In genomic region chr10:24678757-24679156, GRCh38 we compare ENCODE assay signal across 20 cellular contexts. TPM values are rescaled to one million over a fixed set of nuclear protein-coding genes. Genes with fewer than 3 reads are reported as not detected.
A peak's percentile ranks its signal among the peaks of the same experiment; 100 is the strongest.
DNase-seq lines count a peak whose midpoint lies in the region; ATAC-seq, FAIRE-seq and TF ChIP-seq lines count a peak whose summit lies in the region.
"Had no signal": no experiment of that assay in that cellular context is flagged by ENCODE, and none has a peak within 500 bp of the region (broad histone marks: within the 10 kb centered on the region; RNA-seq: fewer than 3 reads in every experiment).

No MANE protein-coding gene starts in this region.

- no peak for TF ChIP-seq POLR2A in endothelial cell of umbilical vein (IDR thresholded peaks at IDR 0.05; ENCODE audit: low read depth, low read length)

- H3K9ac ChIP-seq in SK-N-SH: no peak overlapping the region
- H3K9ac ChIP-seq in endothelial cell of umbilical vein (replicated peaks; ENCODE audit: extremely low read depth, insufficient read depth, low read length): no peak overlapping the region
- H3K9ac ChIP-seq: BLaER1 treated with 17β-estradiol and CSF1 and Interleukin-3, amounts not matched to agents 10 nM and 100 nM had no signal

- no peaks in the 10 kb centered on the region for H3K27me3 ChIP-seq in SK-N-SH (ENCODE audit: insufficient read depth)
- no peaks in the 10 kb centered on the region for H3K27me3 ChIP-seq in endothelial cell of umbilical vein (ENCODE audit: control insufficient read depth in 2 of 2, insufficient read depth in 2 of 2, low read length in 2 of 2)
- H3K27me3 ChIP-seq: BLaER1 treated with 17β-estradiol and CSF1 and Interleukin-3, amounts not matched to agents 10 nM and 100 nM had no signal

- no peak for TF ChIP-seq RAD21 in SK-N-SH (IDR thresholded peaks at IDR 0.05; ENCODE audit: low read length)

- H3K27ac ChIP-seq in SK-N-SH (ENCODE audit: low read depth in 2 of 2, low read length in 1 of 2): no peak overlapping the region
- no peak overlapping the region for H3K27ac ChIP-seq in HEK293 (ENCODE audit: extremely low read depth, low read depth, low read length)
- no peak overlapping the region for H3K27ac ChIP-seq in endothelial cell of umbilical vein (ENCODE audit: insufficient read depth, low read depth, low read length)
- H3K27ac ChIP-seq: 22Rv1; A549; BLaER1 treated with 17β-estradiol and CSF1 and Interleukin-3, amounts not matched to agents 10 nM and 100 nM; C4-2B had no signal

- DNase-seq in SK-N-SH (no peak), endothelial cell of umbilical vein (ENCODE audit: low read depth, low spot score) (no peak)
- DNase-seq: AML-193; Caco-2; Calu3; CD4-positive, alpha-beta T cell; CD8-positive, alpha-beta T cell; DMS79 treated with DMSO at 0.1 percent for 48 hours; GF-D8 had no signal

- H3K79me2 ChIP-seq in SK-N-SH (ENCODE audit: insufficient read depth): peaks cover 100% of the 10 kb centered on the region
- H3K79me2 ChIP-seq in endothelial cell of umbilical vein (ENCODE audit: control insufficient read depth, insufficient read depth, low read length): peaks cover 97% of the 10 kb centered on the region

- H3K4me2 ChIP-seq in SK-N-SH (no peak overlapping the region), endothelial cell of umbilical vein (ENCODE audit: insufficient read depth, low read length) (no peak overlapping the region)
- H3K4me2 ChIP-seq: A549; BLaER1 treated with 17β-estradiol and CSF1 and Interleukin-3, amounts not matched to agents 10 nM and 100 nM had no signal

- H3K4me3 ChIP-seq in SK-N-SH (ENCODE audit: low read depth in 2 of 2, low read length in 1 of 2): no peak overlapping the region
- no peak overlapping the region for H3K4me3 ChIP-seq in HEK293 (ENCODE audit: low read depth, low read length)
- H3K4me3 ChIP-seq in endothelial cell of umbilical vein (replicated peaks in 1 of 3; ENCODE audit: insufficient read depth in 1 of 3, low read depth in 1 of 3, low read length in 3 of 3): no peak overlapping the region
- H3K4me3 ChIP-seq: A549; BLaER1 treated with 17β-estradiol and CSF1 and Interleukin-3, amounts not matched to agents 10 nM and 100 nM had no signal

- H2AFZ ChIP-seq in SK-N-SH (ENCODE audit: low read depth): no peak overlapping the region
- H2AFZ ChIP-seq in endothelial cell of umbilical vein (ENCODE audit: low read depth, low read length): no peak overlapping the region

- ATAC-seq in SK-N-SH treated with all-trans-retinoic acid at 6 μM for 48 hours: no peak
- no peak for ATAC-seq in GM19328 (IDR thresholded peaks at IDR 0.05; ENCODE audit: unreplicated experiment)
- ATAC-seq: A549; CD8-positive, alpha-beta T cell had no signal

- WGBS in SK-N-SH (ENCODE audit: low lambda C conversion rate): 96% methylated on average over 2 of the region's 2 CpGs

- TF ChIP-seq EP300 in SK-N-SH (IDR thresholded peaks at IDR 0.05; ENCODE audit: borderline replicate concordance in 1 of 2, low read depth in 1 of 2, low read length in 1 of 2): no peak

- no peaks in the 10 kb centered on the region for H3K9me3 ChIP-seq in SK-N-SH
- no peaks in the 10 kb centered on the region for H3K9me3 ChIP-seq in HEK293 (ENCODE audit: control insufficient read depth, insufficient read depth, low read depth, low read length)
- no peaks in the 10 kb centered on the region for H3K9me3 ChIP-seq in endothelial cell of umbilical vein (replicated peaks; ENCODE audit: control insufficient read depth, insufficient read depth, low read length)
- H3K9me3 ChIP-seq: Caco-2 had no signal

- H4K20me1 ChIP-seq in SK-N-SH (ENCODE audit: insufficient read depth) (peaks cover 63% of the 10 kb centered on the region), endothelial cell of umbilical vein (replicated peaks; ENCODE audit: control insufficient read depth, extremely low read depth, insufficient read depth, low read length) (peaks cover 8% of the 10 kb centered on the region)

- no peak for TF ChIP-seq CTCF in SK-N-SH (IDR thresholded peaks at IDR 0.05)
- no peak for TF ChIP-seq CTCF in HEK293 (tag by site-specific recombination; IDR thresholded peaks at IDR 0.05)
- no peak for TF ChIP-seq CTCF in endothelial cell of umbilical vein (IDR thresholded peaks at IDR 0.05; ENCODE audit: extremely low read depth in 1 of 2, insufficient read depth in 1 of 2, low read depth in 1 of 2, low read length in 2 of 2)

- intact Hi-C loops in endothelial cell of umbilical vein (cut with micrococcal nuclease): no loop called here

- dilution Hi-C loops in endothelial cell of umbilical vein (cut with MboI; ENCODE audit: extremely low pct_ligation_motif_present, low sequenced_read_pairs): no loop called here

- H3K4me1 ChIP-seq in SK-N-SH (ENCODE audit: control insufficient read depth in 1 of 2, insufficient read depth in 2 of 2, low read depth in 1 of 2, low read length in 1 of 2): peaks cover 0 to 5% of the 10 kb centered on the region in 2 experiments; a peak in 3 of 4 replicates
- H3K4me1 ChIP-seq in HEK293 (ENCODE audit: control insufficient read depth, insufficient read depth, low read length): peaks cover 13% of the 10 kb centered on the region
- peaks cover 18% of the 10 kb centered on the region for H3K4me1 ChIP-seq in endothelial cell of umbilical vein (ENCODE audit: control insufficient read depth, extremely low read depth, insufficient read depth, low read length)
- H3K4me1 ChIP-seq: BLaER1 treated with 17β-estradiol and CSF1 and Interleukin-3, amounts not matched to agents 10 nM and 100 nM had no signal

- H3K36me3 ChIP-seq in SK-N-SH (replicated peaks in 1 of 2; ENCODE audit: control insufficient read depth in 1 of 2, insufficient read depth in 2 of 2, low read length in 1 of 2) (peaks cover 0 to 9% of the 10 kb centered on the region in 2 experiments), HEK293 (ENCODE audit: control insufficient read depth in 2 of 2, insufficient read depth in 1 of 2, low read length in 2 of 2) (no peaks in the 10 kb centered on the region), endothelial cell of umbilical vein (ENCODE audit: control insufficient read depth in 2 of 2, extremely low read depth in 1 of 2, insufficient read depth in 2 of 2, low read length in 2 of 2) (no peaks in the 10 kb centered on the region)

- H3F3A ChIP-seq in SK-N-SH (replicated peaks; ENCODE audit: insufficient read depth): peaks cover 4% of the 10 kb centered on the region

- FAIRE-seq in endothelial cell of umbilical vein (lab: Jason Lieb, UNC): peak; percentile 42
- FAIRE-seq: A549, D721Med, G401.6, GM12891, GM19239 had no signal

- no peaks in the 10 kb centered on the region for H3K9me1 ChIP-seq in endothelial cell of umbilical vein (replicated peaks; ENCODE audit: control insufficient read depth, extremely low read depth, insufficient read depth, low read length)

- CTCF ChIA-PET in SK-N-SH (lab: Yijun Ruan, JAX): no interaction called here
- CTCF ChIA-PET in HEK293 (lab: Yijun Ruan, JAX): interaction anchor here (0.6 kb wide), 1 partner anchor 9 kb away, joined by 4 read pairs; no protein-coding TSS in a partner anchor
- CTCF ChIA-PET in endothelial cell of umbilical vein (lab: Charles Lee): no interaction called here

- no peaks in the 10 kb centered on the region for H3K9me2 ChIP-seq in SK-N-SH

- no TSS peak for BruUV-seq in endothelial cell of umbilical vein (replicated peaks; lab: Mats Ljungman, UMichigan)

- POLR2A ChIA-PET in SK-N-SH (lab: Yijun Ruan, JAX) (no interaction called here), HEK293 (lab: Yijun Ruan, JAX) (no interaction called here), endothelial cell of umbilical vein (lab: Charles Lee) (no interaction called here)

TF ChIP-seq in SK-N-SH treated with all-trans-retinoic acid at 6 μM for 48 hours, 23 proteins besides CTCF, POLR2A, EP300 and RAD21 (continues in another document):
- TF ChIP-seq OSR1 (CRISPR knock-in tag; IDR thresholded peaks at IDR 0.05): no peak
- no peak for TF ChIP-seq ZC3H10 (CRISPR knock-in tag; IDR thresholded peaks at IDR 0.05)
- peak; percentile 99 for TF ChIP-seq ZNF8 (CRISPR knock-in tag; IDR thresholded peaks at IDR 0.05)

TF ChIP-seq in SK-N-SH, 30 proteins besides CTCF, POLR2A, EP300 and RAD21 (continues in another document):
- TF ChIP-seq MXI1 (IDR thresholded peaks at IDR 0.05; ENCODE audit: low read depth, low read length): no peak
- no peak for TF ChIP-seq MEF2A (IDR thresholded peaks at IDR 0.05; ENCODE audit: borderline replicate concordance, low read depth)
- TF ChIP-seq GATA2 (CRISPR knock-in tag; IDR thresholded peaks at IDR 0.05): no peak

TF ChIP-seq in HEK293, 187 proteins besides CTCF, POLR2A, EP300 and RAD21 (continues in another document):
- TF ChIP-seq ZNF146 (tag by site-specific recombination; IDR thresholded peaks at IDR 0.05): peak; percentile 72

TF ChIP-seq in endothelial cell of umbilical vein, 7 proteins besides CTCF, POLR2A, EP300 and RAD21:
- no peak for TF ChIP-seq EZH2 (IDR thresholded peaks at IDR 0.05; ENCODE audit: borderline replicate concordance, low read depth, low read length, severe bottlenecking)
TF ChIP-seq in endothelial cell of umbilical vein: peak in this region for 0.

RNA-seq across cellular contexts. Expression of gene ARHGAP21, which starts 44.9 kb away (rescaled TPM):
- polyA plus RNA-seq in SK-N-SH (2012; rRNA removed) (27.8 and 35.5 TPM in 2 replicates), endothelial cell of umbilical vein (26.6 and 29.5 TPM in 2 replicates)
- 27.1 and 28.9 TPM in 2 replicates for polyA plus RNA-seq in SK-N-SH (2012; cell fraction: cytosol; rRNA removed)
- 36.7 and 69.5 TPM in 2 replicates for polyA plus RNA-seq in SK-N-SH (2012; cell fraction: nucleus; rRNA removed)
- total RNA-seq in endothelial cell of umbilical vein: 97.8 and 99.2 TPM in 2 replicates
- 38.4 and 43.5 TPM in 2 replicates for polyA plus RNA-seq in endothelial cell of umbilical vein (2011; cell fraction: cytosol; rRNA removed)
- 140 and 156 TPM in 2 replicates for polyA plus RNA-seq in endothelial cell of umbilical vein (2011; cell fraction: nucleus; rRNA removed)
- 64.3 and 79.7 TPM in 2 replicates for polyA plus RNA-seq in endothelial cell of umbilical vein (2012)
- polyA minus RNA-seq in endothelial cell of umbilical vein: 118 and 134 TPM in 2 replicates
- polyA minus RNA-seq in endothelial cell of umbilical vein (2011; cell fraction: cytosol; rRNA and poly(A)+ RNA removed): 46.6 TPM
- 138 and 231 TPM in 2 replicates for polyA minus RNA-seq in endothelial cell of umbilical vein (2011; cell fraction: nucleus; rRNA and poly(A)+ RNA removed)
